Comparison of ENCODE assay signal across 1 cellular context in the genomic region with DNA sequence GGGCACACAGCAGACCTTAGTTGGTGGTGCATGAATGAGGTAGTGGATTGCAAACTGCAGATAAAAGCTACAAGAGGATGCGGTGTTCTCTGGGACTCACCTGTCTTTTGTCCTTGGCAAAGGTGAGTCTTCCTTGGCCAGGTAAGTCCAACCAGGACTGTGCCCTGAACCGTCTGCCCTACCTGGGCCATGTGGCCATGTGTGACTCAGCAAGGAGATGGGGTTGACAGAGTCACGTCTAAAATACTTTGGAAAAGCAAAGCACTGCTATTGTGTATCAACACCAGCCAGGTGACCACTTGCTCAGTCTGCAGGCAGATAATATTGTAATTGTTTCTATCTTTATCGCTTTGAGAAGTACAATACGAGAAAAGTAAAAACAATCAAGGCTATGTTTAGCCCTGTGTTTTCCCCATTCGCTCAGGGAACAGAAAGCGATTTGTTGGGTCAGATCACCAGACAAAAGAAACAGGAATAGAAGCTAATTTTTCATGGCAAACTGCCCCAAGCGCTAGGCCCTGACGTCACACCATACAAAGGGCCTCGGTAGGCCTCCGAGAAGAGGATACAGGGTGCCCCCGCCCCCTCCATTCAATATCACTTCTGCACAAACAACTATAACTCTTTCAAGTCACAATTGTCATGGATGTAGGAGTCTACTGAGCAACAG.
TF ChIP-seq lines count a peak whose summit lies in the region.

No MANE protein-coding gene starts in this region.

TF ChIP-seq in WTC11, 78 proteins besides CTCF, POLR2A, EP300 and RAD21 (continued from another document):
- TF ChIP-seq, protein P1, sequence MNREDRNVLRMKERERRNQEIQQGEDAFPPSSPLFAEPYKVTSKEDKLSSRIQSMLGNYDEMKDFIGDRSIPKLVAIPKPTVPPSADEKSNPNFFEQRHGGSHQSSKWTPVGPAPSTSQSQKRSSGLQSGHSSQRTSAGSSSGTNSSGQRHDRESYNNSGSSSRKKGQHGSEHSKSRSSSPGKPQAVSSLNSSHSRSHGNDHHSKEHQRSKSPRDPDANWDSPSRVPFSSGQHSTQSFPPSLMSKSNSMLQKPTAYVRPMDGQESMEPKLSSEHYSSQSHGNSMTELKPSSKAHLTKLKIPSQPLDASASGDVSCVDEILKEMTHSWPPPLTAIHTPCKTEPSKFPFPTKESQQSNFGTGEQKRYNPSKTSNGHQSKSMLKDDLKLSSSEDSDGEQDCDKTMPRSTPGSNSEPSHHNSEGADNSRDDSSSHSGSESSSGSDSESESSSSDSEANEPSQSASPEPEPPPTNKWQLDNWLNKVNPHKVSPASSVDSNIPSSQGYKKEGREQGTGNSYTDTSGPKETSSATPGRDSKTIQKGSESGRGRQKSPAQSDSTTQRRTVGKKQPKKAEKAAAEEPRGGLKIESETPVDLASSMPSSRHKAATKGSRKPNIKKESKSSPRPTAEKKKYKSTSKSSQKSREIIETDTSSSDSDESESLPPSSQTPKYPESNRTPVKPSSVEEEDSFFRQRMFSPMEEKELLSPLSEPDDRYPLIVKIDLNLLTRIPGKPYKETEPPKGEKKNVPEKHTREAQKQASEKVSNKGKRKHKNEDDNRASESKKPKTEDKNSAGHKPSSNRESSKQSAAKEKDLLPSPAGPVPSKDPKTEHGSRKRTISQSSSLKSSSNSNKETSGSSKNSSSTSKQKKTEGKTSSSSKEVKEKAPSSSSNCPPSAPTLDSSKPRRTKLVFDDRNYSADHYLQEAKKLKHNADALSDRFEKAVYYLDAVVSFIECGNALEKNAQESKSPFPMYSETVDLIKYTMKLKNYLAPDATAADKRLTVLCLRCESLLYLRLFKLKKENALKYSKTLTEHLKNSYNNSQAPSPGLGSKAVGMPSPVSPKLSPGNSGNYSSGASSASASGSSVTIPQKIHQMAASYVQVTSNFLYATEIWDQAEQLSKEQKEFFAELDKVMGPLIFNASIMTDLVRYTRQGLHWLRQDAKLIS (CRISPR knock-in tag; IDR thresholded peaks at IDR 0.05; ENCODE audit: borderline replicate concordance) = no peak
- no peak for TF ChIP-seq NR3C1 (CRISPR knock-in tag; conservative IDR thresholded peaks at IDR 0.05; ENCODE audit: low read depth)
